11 cellular contexts compared by ENCODE assay signal in the genomic region with DNA sequence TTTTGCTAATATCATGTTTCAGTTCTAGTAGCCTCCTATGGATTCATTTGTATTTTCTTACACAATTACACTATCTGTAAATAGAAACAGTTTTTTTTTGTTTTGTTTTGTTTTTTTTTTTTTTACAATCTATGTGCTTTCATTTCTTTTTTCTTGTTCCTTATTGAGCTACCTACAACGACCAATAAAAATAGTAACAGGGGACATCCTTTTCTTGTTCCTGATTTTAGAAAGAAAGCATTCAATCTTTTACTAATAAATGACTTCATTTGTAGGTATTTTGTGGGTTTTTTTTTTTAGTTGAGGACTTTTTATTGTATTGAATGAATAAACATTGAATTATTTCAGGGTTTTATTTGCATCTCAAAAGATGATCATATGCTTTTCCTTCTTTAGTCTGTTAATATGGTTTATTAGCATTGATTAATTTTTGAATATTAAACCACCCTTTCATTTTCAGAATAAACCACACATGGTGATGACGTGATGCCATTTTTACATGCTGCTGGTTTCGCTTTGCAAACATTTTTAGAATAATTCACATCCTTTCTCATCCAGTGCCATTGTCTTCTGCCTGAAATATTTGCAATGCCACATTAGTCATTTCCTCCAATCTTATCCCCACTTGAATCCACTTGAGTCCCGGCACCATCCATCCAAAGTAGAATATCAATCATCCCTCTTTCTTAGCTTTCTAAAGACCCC. TPM values are rescaled to one million over a fixed set of nuclear protein-coding genes. Genes with fewer than 3 reads are reported as not detected.
DNase-seq lines count a peak whose midpoint lies in the region; ATAC-seq and TF ChIP-seq lines count a peak whose summit lies in the region.
"Had no signal": no experiment of that assay in that cellular context is flagged by ENCODE, and none has a peak within 500 bp of the region (broad histone marks: within the 10 kb centered on the region; RNA-seq: fewer than 3 reads in every experiment).

No MANE protein-coding gene starts in this region.

- ATAC-seq in left colon, result no peak

- H3F3A ChIP-seq in GM23248 (ENCODE audit: insufficient read depth), result peaks cover 38% of the 10 kb centered on the region
- no peaks in the 10 kb centered on the region for H3F3A ChIP-seq in PC-9 (ENCODE audit: insufficient read depth, low read depth)

- H3K27ac ChIP-seq in GM23248 (peak overlapping the region; percentile 79), PC-9 (peak overlapping the region; percentile 59)

- H4K20me1 ChIP-seq in GM23248 (ENCODE audit: insufficient read depth) (no peaks in the 10 kb centered on the region), PC-9 (ENCODE audit: insufficient read depth) (no peaks in the 10 kb centered on the region)

- BruUV-seq in PC-9 (replicated peaks; lab: Mats Ljungman, UMichigan), result no TSS peak

- H3K79me2 ChIP-seq in GM23248 (ENCODE audit: insufficient read depth) (no peaks in the 10 kb centered on the region), PC-9 (ENCODE audit: low read depth) (no peaks in the 10 kb centered on the region)

- intact Hi-C loops in PC-9 (cut with micrococcal nuclease; ENCODE audit: unreplicated experiment) (no loop called here), left colon (cut with DNase I, micrococcal nuclease) (no loop called here)

- in situ Hi-C loops in GM23248 (cut with MboI), result no loop called here

- no peaks in the 10 kb centered on the region for H3K9me2 ChIP-seq in GM23248 (ENCODE audit: insufficient read depth)
- H3K9me2 ChIP-seq in PC-9 (ENCODE audit: insufficient read depth), result no peaks in the 10 kb centered on the region

- H3K9me3 ChIP-seq in GM23248 (ENCODE audit: low read depth) (no peaks in the 10 kb centered on the region), PC-9 (ENCODE audit: insufficient read depth, low read depth) (no peaks in the 10 kb centered on the region)

- 1 to 2% methylated on average over 4 of the region's 4 CpGs for WGBS in GM23248 (ENCODE audit: low coverage in 1 of 2, low lambda C conversion rate in 2 of 2, missing lambda C conversion rate in 2 of 2), 2 experiments

- POLR2A ChIA-PET in PC-9 (lab: Charles Lee; ENCODE audit: unreplicated experiment), result no interaction called here

- peak overlapping the region; percentile 51 for H3K9ac ChIP-seq in GM23248

- no peak for TF ChIP-seq CTCF in PC-9 (conservative IDR thresholded peaks at IDR 0.05)

- H3K36me3 ChIP-seq in GM23248 (ENCODE audit: low read depth), result no peaks in the 10 kb centered on the region
- no peaks in the 10 kb centered on the region for H3K36me3 ChIP-seq in PC-9 (ENCODE audit: low read depth)

- H2AFZ ChIP-seq in GM23248 (peak overlapping the region; percentile 27; the same call in 1 of the 2 replicates), PC-9 (no peak overlapping the region)

- peak overlapping the region; percentile 64 for H3K4me2 ChIP-seq in GM23248 (ENCODE audit: unreplicated experiment)
- H3K4me2 ChIP-seq in PC-9, result no peak overlapping the region

- H3K4me3 ChIP-seq in GM23248, result peak overlapping the region; percentile 34
- H3K4me3 ChIP-seq in PC-9, result no peak overlapping the region

- peaks cover 62% of the 10 kb centered on the region for H3K4me1 ChIP-seq in GM23248 (ENCODE audit: insufficient read depth)
- no peaks in the 10 kb centered on the region; the same call in 1 of the 2 replicates for H3K4me1 ChIP-seq in PC-9 (replicated peaks; ENCODE audit: insufficient read depth)

- CTCF ChIA-PET in PC-9 (lab: Charles Lee), result interaction anchor here (0.7 kb wide), 1 partner anchor 50 kb away, joined by 6 read pairs; no protein-coding TSS in a partner anchor

- DNase-seq in Daoy (ENCODE audit: low read depth) (peak; percentile 76), GM23248 (peak; percentile 89), PC-9 (no peak), glomerular visceral epithelial cell (ENCODE audit: extremely low spot score) (peak; percentile 81), left colon (no peak), NCI-H524 (lab: John Stamatoyannopoulos, UW) (no peak), LoVo (ENCODE audit: low spot score) (no peak), T-helper 9 cell (no peak)
- DNase-seq: cerebellar nuclear complex, nephron progenitor cell had no signal

- H3K27me3 ChIP-seq in GM23248 (replicated peaks; ENCODE audit: insufficient read depth) (no peaks in the 10 kb centered on the region), PC-9 (ENCODE audit: insufficient read depth, low read depth) (no peaks in the 10 kb centered on the region)

RNA-seq across cellular contexts. Expression of gene AKR1E2, which starts 18.1 kb away (rescaled TPM):
- not detected in 2 replicates for total RNA-seq in Daoy (2014; rRNA removed; shearing (Covaris generic))
- total RNA-seq in GM23248 (2014; rRNA removed; shearing (Covaris generic)), result 14.3 and 16.0 TPM in 2 replicates
- 5.1 and 5.2 TPM in 2 replicates for polyA plus RNA-seq in GM23248 (2016; fragmentation: Nextera tagmentation; extraction: Ambion mirVana)
- 1.9 and 2.0 TPM in 2 replicates for total RNA-seq in PC-9 (2021)
- 1 to 10 TPM; 4.8 to 5.7 TPM for total RNA-seq in left colon
- polyA plus RNA-seq: IgD-negative memory B cell had no signal

Comparison
In these comparisons a context has a peak if more than half of its experiments do, and no peak if none do; other contexts are left out.
1. DNase-seq: peak in Daoy (single experiment), GM23248 (single experiment) and glomerular visceral epithelial cell (single experiment); none in PC-9 (0 of 2), left colon (0 of 2), NCI-H524 (0 of 2), LoVo (single experiment) and T-helper 9 cell (single experiment).